8 cellular contexts compared by ENCODE assay signal in genomic region chr19:14689598-14690503, GRCh38. TPM values are rescaled to one million over a fixed set of nuclear protein-coding genes. Genes with fewer than 3 reads are reported as not detected.
DNase-seq lines count a peak whose midpoint lies in the region; ATAC-seq, FAIRE-seq and TF ChIP-seq lines count a peak whose summit lies in the region.

Gene ZNF333 (plus strand): TSS chr19:14690048. CDS start chr19:14693492, 3,444 bp downstream.

- H2AK5ac ChIP-seq in H1 (ENCODE audit: low read depth, low read length) (no peak within 1 kb of the TSS), mesendoderm (ENCODE audit: low read length) (no peak within 1 kb of the TSS)

- H3K23ac ChIP-seq in H1 (ENCODE audit: insufficient read length) (no peak within 1 kb of the TSS), mesendoderm (ENCODE audit: low read length) (no peak within 1 kb of the TSS)

- H3K9ac ChIP-seq in H1 (replicated peaks in 1 of 4; ENCODE audit: extremely low read depth in 1 of 4, low read depth in 3 of 4, low read length in 3 of 4) (peak within 1 kb of the TSS; percentile 10 to 74 (median 66)), mesendoderm (ENCODE audit: low read length) (peak within 1 kb of the TSS; percentile 66)

- H3K79me1 ChIP-seq in H1 (ENCODE audit: low read depth, low read length), result no peaks in the 10 kb centered on the region; the same call in 1 of the 2 replicates
- no peaks in the 10 kb centered on the region for H3K79me1 ChIP-seq in mesendoderm (ENCODE audit: low read length)

- no peak within 1 kb of the TSS for H2BK12ac ChIP-seq in H1 (ENCODE audit: low read depth, low read length)

- H2AFZ ChIP-seq in H1 (ENCODE audit: low read length), result peak within 1 kb of the TSS; percentile 10

- H3K36me3 ChIP-seq in H1 (ENCODE audit: control insufficient read depth in 2 of 4, insufficient read depth in 4 of 4, low read length in 3 of 4), result peaks cover 0 to 1% (median 0%) of the 10 kb centered on the region in 4 experiments; a peak in 1 of 8 replicates
- H3K36me3 ChIP-seq in mesendoderm (ENCODE audit: control insufficient read depth, insufficient read depth, low read length), result no peaks in the 10 kb centered on the region

- H2BK20ac ChIP-seq in H1 (ENCODE audit: low read length), result no peak within 1 kb of the TSS

- H2BK5ac ChIP-seq in H1 (ENCODE audit: low read depth, low read length) (peak within 1 kb of the TSS; percentile 91), mesendoderm (ENCODE audit: low read length) (no peak within 1 kb of the TSS)

- H4K5ac ChIP-seq in H1 (ENCODE audit: insufficient read length, low read depth, low read length) (peak within 1 kb of the TSS; percentile 95), mesendoderm (ENCODE audit: low read length) (no peak within 1 kb of the TSS)

- no peaks in the 10 kb centered on the region for H3K27me3 Mint-ChIP-seq in activated CD8-positive, alpha-beta memory T cell treated with anti-CD3 and anti-CD28 coated beads, Interleukin-2, amount 10 ng/mL, durations not matched to agents 7 days and 5 days

- H3K56ac ChIP-seq in H1 (replicated peaks; ENCODE audit: insufficient read length, low read depth, low read length) (peak within 1 kb of the TSS; percentile 80), mesendoderm (ENCODE audit: low read length) (peak within 1 kb of the TSS; percentile 87)

- no peaks in the 10 kb centered on the region for H3K9me3 Mint-ChIP-seq in activated CD8-positive, alpha-beta memory T cell treated with anti-CD3 and anti-CD28 coated beads, Interleukin-2, amount 10 ng/mL, durations not matched to agents 7 days and 5 days (ENCODE audit: low read depth)

- H3K27me3 ChIP-seq in H1 (replicated peaks in 1 of 4; ENCODE audit: control insufficient read depth in 3 of 4, extremely low read depth in 1 of 4, insufficient read depth in 3 of 4, low read length in 3 of 4), result no peaks in the 10 kb centered on the region
- H3K27me3 ChIP-seq in mesendoderm (ENCODE audit: insufficient read depth, low read length, poor library complexity), result no peaks in the 10 kb centered on the region

- H3K4me3 ChIP-seq in H1 (ENCODE audit: extremely low read depth in 1 of 4, insufficient read depth in 2 of 4, low read depth in 3 of 4, low read length in 4 of 4), result peak within 1 kb of the TSS; percentile 72 to 83 (median 78)
- H3K4me3 ChIP-seq in mesendoderm (ENCODE audit: low read length), result peak within 1 kb of the TSS; percentile 72

- no peak within 1 kb of the TSS for H3K4ac ChIP-seq in H1 (replicated peaks; ENCODE audit: insufficient read length, low read depth, low read length)
- H3K4ac ChIP-seq in mesendoderm (ENCODE audit: low read depth, low read length), result peak within 1 kb of the TSS; percentile 74

- 2% methylated on average over 41 of the region's 66 CpGs; no CpG with 5 or more reads in 1 of the 2 experiments for WGBS in H1 (ENCODE audit: extremely low coverage in 1 of 2, insufficient coverage in 1 of 2, insufficient read length in 1 of 2, insufficient replicate concordance in 2 of 2, low coverage in 1 of 2, low lambda C conversion rate in 2 of 2, missing lambda C conversion rate in 1 of 2), 2 experiments
- no CpG with 5 or more reads among the region's 66 CpGs for WGBS in mesendoderm (ENCODE audit: extremely low coverage, insufficient coverage, low lambda C conversion rate)

- TF ChIP-seq CTCF in H1 (IDR thresholded peaks at IDR 0.05; ENCODE audit: control extremely low read depth in 1 of 3, insufficient read depth in 1 of 3, low read depth in 1 of 3, low read length in 3 of 3), result no peak

- peak; percentile 78 for ATAC-seq in GM21360 (IDR thresholded peaks at IDR 0.05; ENCODE audit: unreplicated experiment)
- peak; percentile 95 for ATAC-seq in activated CD8-positive, alpha-beta memory T cell treated with anti-CD3 and anti-CD28 coated beads, Interleukin-2, amount 10 ng/mL, durations not matched to agents 7 days and 5 days

- H3K4me3 Mint-ChIP-seq in activated CD8-positive, alpha-beta memory T cell treated with anti-CD3 and anti-CD28 coated beads, Interleukin-2, amount 10 ng/mL, durations not matched to agents 7 days and 5 days, result peak within 1 kb of the TSS; percentile 87

- no peak for TF ChIP-seq RAD21 in H1 (IDR thresholded peaks at IDR 0.05 in 1 of 2, conservative IDR thresholded peaks at IDR 0.05 in 1 of 2; ENCODE audit: low read depth in 2 of 2, low read length in 2 of 2)

- H3K18ac ChIP-seq in H1 (ENCODE audit: extremely low read depth, low read length) (peak within 1 kb of the TSS; percentile 95), mesendoderm (ENCODE audit: low read length) (peak within 1 kb of the TSS; percentile 99)

- H3K14ac ChIP-seq in H1 (ENCODE audit: insufficient read length), result no peak within 1 kb of the TSS

- peaks cover 12% of the 10 kb centered on the region for H3K4me1 Mint-ChIP-seq in activated CD8-positive, alpha-beta memory T cell treated with anti-CD3 and anti-CD28 coated beads, Interleukin-2, amount 10 ng/mL, durations not matched to agents 7 days and 5 days

- H3K4me2 ChIP-seq in H1 (ENCODE audit: insufficient read depth in 1 of 2, low read depth in 2 of 2, low read length in 2 of 2) (peak within 1 kb of the TSS; percentile 58 to 86), mesendoderm (ENCODE audit: low read length) (peak within 1 kb of the TSS; percentile 37)

- no peaks in the 10 kb centered on the region for H4K20me1 ChIP-seq in H1 (replicated peaks in 1 of 2; ENCODE audit: control insufficient read depth in 1 of 2, insufficient read depth in 2 of 2, low read length in 2 of 2)

- H2BK15ac ChIP-seq in H1 (ENCODE audit: low read length), result 0 out of 2 replicates have a peak within 1 kb of the TSS, but pooled peaks have one; percentile 72
- H2BK15ac ChIP-seq in mesendoderm (replicated peaks; ENCODE audit: low read depth), result no peak within 1 kb of the TSS

- TF ChIP-seq EP300 in H1 (IDR thresholded peaks at IDR 0.05; ENCODE audit: borderline replicate concordance in 1 of 2, low read depth in 2 of 2, low read length in 2 of 2), result no peak

- H3K27ac ChIP-seq in H1 (ENCODE audit: low read depth, low read length) (peak within 1 kb of the TSS; percentile 90), mesendoderm (ENCODE audit: low read depth, low read length) (peak within 1 kb of the TSS; percentile 96)

- no peaks in the 10 kb centered on the region for H3K36me3 Mint-ChIP-seq in activated CD8-positive, alpha-beta memory T cell treated with anti-CD3 and anti-CD28 coated beads, Interleukin-2, amount 10 ng/mL, durations not matched to agents 7 days and 5 days

- H3K79me2 ChIP-seq in H1 (ENCODE audit: control insufficient read depth in 1 of 2, insufficient read depth in 2 of 2, low read length in 2 of 2) (no peaks in the 10 kb centered on the region; a peak in 1 of 4 replicates), mesendoderm (ENCODE audit: control insufficient read depth, insufficient read depth, low read length) (no peaks in the 10 kb centered on the region)

- peaks cover 2% of the 10 kb centered on the region; the same call in 1 of the 2 replicates for H3K23me2 ChIP-seq in H1 (ENCODE audit: low read depth, low read length)

- TF ChIP-seq POLR2A in H1 (IDR thresholded peaks at IDR 0.05; ENCODE audit: control extremely low read depth in 1 of 2, low read depth in 2 of 2, low read length in 2 of 2), result peak; percentile 53 to 86

- H2BK120ac ChIP-seq in H1 (replicated peaks; ENCODE audit: low read depth, low read length), result no peak within 1 kb of the TSS
- H2BK120ac ChIP-seq in mesendoderm (ENCODE audit: low read depth, low read length), result no peak within 1 kb of the TSS

- POLR2A ChIA-PET in H1 (lab: Charles Lee; ENCODE audit: partially characterized antibody), result interaction anchor here (0.6 to 3.8 kb wide), 7 partner anchors 11 to 764 kb away, joined by 3 to 14 read pairs (median 4); partner anchors contain the start of gene NDUFB7

- CTCF ChIA-PET in activated CD8-positive, alpha-beta memory T cell treated with anti-CD3 and anti-CD28 coated beads, Interleukin-2, amount 10 ng/mL, durations not matched to agents 7 days and 5 days (lab: Charles Lee), result interaction anchor here (0.6 to 8.6 kb wide), 6 partner anchors 11 to 1493 kb away, joined by 3 to 226 read pairs (median 3); partner anchors contain the start of genes ASF1B and NDUFB7
- CTCF ChIA-PET in H1 (lab: Charles Lee; ENCODE audit: partially characterized antibody), result interaction anchor here (0.6 to 7.7 kb wide), 6 partner anchors 11 to 126 kb away, joined by 3 to 149 read pairs (median 4); partner anchors contain the start of gene NDUFB7

- no peaks in the 10 kb centered on the region for H3K9me3 ChIP-seq in H1 (ENCODE audit: insufficient read depth in 2 of 2, low read depth in 1 of 2, low read length in 1 of 2)

- peak within 1 kb of the TSS; percentile 100 for H3K27ac Mint-ChIP-seq in activated CD8-positive, alpha-beta memory T cell treated with anti-CD3 and anti-CD28 coated beads, Interleukin-2, amount 10 ng/mL, durations not matched to agents 7 days and 5 days

- no peaks in the 10 kb centered on the region for H3K4me1 ChIP-seq in H1 (replicated peaks in 1 of 4; ENCODE audit: control insufficient read depth in 3 of 4, insufficient read depth in 4 of 4, low read length in 3 of 4)
- H3K4me1 ChIP-seq in mesendoderm (ENCODE audit: control insufficient read depth, low read depth, low read length), result no peaks in the 10 kb centered on the region

- peak within 1 kb of the TSS; percentile 34 for H4K91ac ChIP-seq in H1 (replicated peaks; ENCODE audit: insufficient read length, low read length)

- no peak for FAIRE-seq in H1 (lab: Jason Lieb, UNC)

- H4K8ac ChIP-seq in H1 (ENCODE audit: extremely low read depth, insufficient read depth, low read length), result peak within 1 kb of the TSS; percentile 97; the same call in 1 of the 2 replicates
- peak within 1 kb of the TSS; percentile 76 for H4K8ac ChIP-seq in mesendoderm (ENCODE audit: low read depth, low read length)

- peak; percentile 94 for DNase-seq in COLO829 (ENCODE audit: low spot score)
- DNase-seq in HT1080 (ENCODE audit: low read depth), result peak; percentile 79
- DNase-seq in NOMO-1 (lab: John Stamatoyannopoulos, UW; ENCODE audit: unreplicated experiment in 2 of 2), result peak; percentile 93
- peak; percentile 100 for DNase-seq in activated CD8-positive, alpha-beta memory T cell treated with anti-CD3 and anti-CD28 coated beads, Interleukin-2, amount 10 ng/mL, durations not matched to agents 7 days and 5 days
- DNase-seq in H1 (ENCODE audit: low read depth in 1 of 2, low spot score in 2 of 2), result peak; percentile 85 to 100
- DNase-seq in mesendoderm, result peak; percentile 94
- peak; percentile 97 for DNase-seq in stimulated activated CD8-positive, alpha-beta memory T cell treated with anti-CD3 and anti-CD28 coated beads, Interleukin-12 subunit alpha, Interleukin-12 subunit beta, amount 100 ng/mL, for 4 hours (ENCODE audit: low read depth)

RNA-seq across cellular contexts. Expression of gene ZNF333, which starts in this region (rescaled TPM):
- total RNA-seq in HT1080 (2014; rRNA removed; shearing (Covaris generic)), result 7.9 TPM in 2 replicates
- 6.6 and 11.8 TPM in 2 replicates for polyA plus RNA-seq in HT1080 (2015; cell fraction: cytosol; rRNA removed)
- 58.1 and 60.9 TPM in 2 replicates for polyA plus RNA-seq in HT1080 (2015; cell fraction: nucleus; rRNA removed)
- total RNA-seq in activated CD8-positive, alpha-beta memory T cell treated with anti-CD3 and anti-CD28 coated beads, Interleukin-2, amount 10 ng/mL, durations not matched to agents 7 days and 5 days, result 10 to 100 TPM in 1 of 2 experiments, 1 to 10 TPM in 1; 8.5 to 11.1 TPM
- total RNA-seq in H1 (2021; fragmentation: NEBNext Ultra II Directional; extraction: Animal tissue kit (Norgen Biotek cat#: 25700)), result 7.3 and 7.5 TPM in 2 replicates
- 7.9 and 8.4 TPM in 2 replicates for polyA plus RNA-seq in H1 (2011; rRNA removed)
- polyA plus RNA-seq in H1 (2011; cell fraction: cytosol; rRNA removed), result 11.6 TPM
- polyA plus RNA-seq in H1 (2011; cell fraction: nucleus; rRNA removed), result 20.7 TPM
- 7.0 to 10.7 TPM (median 7.4 TPM) in 4 replicates for polyA plus RNA-seq in H1 (2012, experiment 1 of 2)
- 3.4 TPM for polyA plus RNA-seq in H1 (2012, experiment 2 of 2)
- 5.4 TPM for polyA plus RNA-seq in H1 (2013, experiment 1 of 2)
- 4.5 TPM for polyA plus RNA-seq in H1 (2013, experiment 2 of 2)
- 9.9 and 13.7 TPM in 2 replicates for polyA minus RNA-seq in H1 (2011; rRNA and poly(A)+ RNA removed)
- polyA minus RNA-seq in H1 (2011; cell fraction: cytosol; rRNA and poly(A)+ RNA removed), result 9.2 TPM
- 15.4 TPM for polyA minus RNA-seq in H1 (2011; cell fraction: nucleus; rRNA and poly(A)+ RNA removed)
- 3.0 TPM for polyA plus RNA-seq in mesendoderm (2013, experiment 1 of 2)
- polyA plus RNA-seq in mesendoderm (2013, experiment 2 of 2), result 2.7 TPM

Comparison
In these comparisons a context has a peak if more than half of its experiments do, and no peak if none do; other contexts are left out.
1. Peak in every context shown above with its lines: DNase-seq, ATAC-seq, H3K4me3 ChIP-seq and H3K27ac ChIP-seq.